27 cellular contexts compared by ENCODE assay signal in the genomic region with DNA sequence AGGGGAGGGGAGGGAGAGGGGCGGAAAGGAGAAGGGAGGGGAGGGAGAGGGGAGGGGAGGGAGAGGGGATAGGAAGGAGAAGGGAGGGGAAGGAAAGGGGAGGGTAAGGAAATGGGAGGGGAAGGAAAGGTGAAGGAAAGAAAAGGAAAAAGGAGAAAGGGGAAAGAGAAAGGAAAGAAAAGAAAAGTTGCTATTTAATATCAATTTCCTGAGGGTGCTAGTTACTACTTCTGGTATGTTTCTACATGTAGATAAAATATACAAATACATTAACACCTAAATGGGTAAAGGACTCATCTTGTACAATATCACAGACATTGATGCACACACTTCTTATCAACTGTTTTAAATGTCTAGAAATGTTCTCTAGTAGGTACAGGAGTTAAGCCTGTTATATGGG. TPM values are rescaled to one million over a fixed set of nuclear protein-coding genes. Genes with fewer than 3 reads are reported as not detected.
DNase-seq lines count a peak whose midpoint lies in the region; ATAC-seq, FAIRE-seq and TF ChIP-seq lines count a peak whose summit lies in the region.
"Had no signal": no experiment of that assay in that cellular context is flagged by ENCODE, and none has a peak within 500 bp of the region (broad histone marks: within the 10 kb centered on the region; RNA-seq: fewer than 3 reads in every experiment).

No MANE protein-coding gene starts in this region.

- H4K20me1 ChIP-seq in HepG2 (ENCODE audit: insufficient read depth, low read length), result no peaks in the 10 kb centered on the region
- H4K20me1 ChIP-seq in K562 (replicated peaks; ENCODE audit: control insufficient read depth, insufficient read depth, low read length), result no peaks in the 10 kb centered on the region
- H4K20me1 ChIP-seq: BLaER1 had no signal

- 96% methylated on average over 1 of the region's 1 CpG for WGBS in HepG2 (ENCODE audit: low lambda C conversion rate)
- WGBS in right lobe of liver (ENCODE audit: insufficient coverage, low coverage, low lambda C conversion rate, missing lambda C conversion rate), result 92% methylated on average over 1 of the region's 1 CpG
- WGBS in K562 (ENCODE audit: insufficient coverage, low coverage, missing lambda C conversion rate), result 0% methylated on average over 1 of the region's 1 CpG

- BruUV-seq in HepG2 (replicated peaks; lab: Mats Ljungman, UMichigan), result no TSS peak
- no TSS peak for BruUV-seq in K562 (replicated peaks; lab: Mats Ljungman, UMichigan)

- no peaks in the 10 kb centered on the region for H3K9me1 ChIP-seq in K562 (ENCODE audit: control insufficient read depth, insufficient read depth, low read length)

- no peaks in the 10 kb centered on the region for H3K9me3 Mint-ChIP-seq in effector memory CD8-positive, alpha-beta T cell
- H3K9me3 Mint-ChIP-seq: CD14-positive monocyte; CD4-positive, alpha-beta memory T cell; CD8-positive, alpha-beta memory T cell had no signal

- H3K9me3 ChIP-seq in HepG2 (ENCODE audit: low read length) (no peaks in the 10 kb centered on the region), right lobe of liver (no peaks in the 10 kb centered on the region), K562 (replicated peaks; ENCODE audit: control insufficient read depth, insufficient read depth, low read depth, low read length) (no peaks in the 10 kb centered on the region), lower lobe of right lung (no peaks in the 10 kb centered on the region)
- H3K9me3 ChIP-seq: A549, BE2C, BLaER1 had no signal

- ATAC-seq in HepG2 (no peak), right lobe of liver (no peak), K562 (no peak), HG03280 (IDR thresholded peaks at IDR 0.05; ENCODE audit: unreplicated experiment) (no peak), lower lobe of right lung (no peak)
- no peak for ATAC-seq in effector memory CD8-positive, alpha-beta T cell (replicated peaks)
- ATAC-seq: A549 had no signal

- H3K27ac ChIP-seq in HepG2 (ENCODE audit: extremely low read length, insufficient read depth, low read length) (no peak overlapping the region), right lobe of liver (no peak overlapping the region), K562 (ENCODE audit: extremely low read depth, low read depth, low read length) (no peak overlapping the region), lower lobe of right lung (no peak overlapping the region)
- H3K27ac ChIP-seq: 22Rv1, A549, BLaER1 had no signal

- H3K4me2 ChIP-seq in HepG2 (ENCODE audit: low read depth, low read length), result no peak overlapping the region
- no peak overlapping the region for H3K4me2 ChIP-seq in K562 (ENCODE audit: insufficient read depth, low read length)
- H3K4me2 ChIP-seq: A549, BLaER1 had no signal

- H3K27ac Mint-ChIP-seq in effector memory CD8-positive, alpha-beta T cell, result peak overlapping the region; percentile 32 to 85
- H3K27ac Mint-ChIP-seq: CD4-positive, alpha-beta memory T cell; CD4-positive, CD25-positive, alpha-beta regulatory T cell had no signal

- intact Hi-C loops in HepG2 (cut with micrococcal nuclease; ENCODE audit: unreplicated experiment), result no loop called here
- intact Hi-C loops in right lobe of liver (cut with DNase I), result no loop called here
- intact Hi-C loops in K562 (cut with micrococcal nuclease), result no loop called here
- intact Hi-C loops in lower lobe of right lung (cut with DNase I), result no loop called here

- TF ChIP-seq RAD21 in HepG2 (CRISPR knock-in tag; IDR thresholded peaks at IDR 0.05) (no peak), K562 (CRISPR knock-in tag; conservative IDR thresholded peaks at IDR 0.05 in 1 of 2, IDR thresholded peaks at IDR 0.05 in 1 of 2) (no peak)

- TF ChIP-seq POLR2A in HepG2 (IDR thresholded peaks at IDR 0.05; ENCODE audit: insufficient read depth in 1 of 2, low read depth in 2 of 2, low read length in 2 of 2), result no peak
- no peak for TF ChIP-seq POLR2A in right lobe of liver (IDR thresholded peaks at IDR 0.05)
- TF ChIP-seq POLR2A in K562 (conservative IDR thresholded peaks at IDR 0.05), result no peak

- TF ChIP-seq EP300 in HepG2 (IDR thresholded peaks at IDR 0.05; ENCODE audit: low read depth in 2 of 2, low read length in 2 of 2) (no peak), HepG2 (CRISPR knock-in tag; IDR thresholded peaks at IDR 0.05; ENCODE audit: borderline replicate concordance) (no peak), K562 (IDR thresholded peaks at IDR 0.05; ENCODE audit: low read length) (no peak)

- in situ Hi-C loops in HepG2 (cut with HindIII; ENCODE audit: extremely low pct_ligation_motif_present, low pct_unique_long_range_greater_than_20kb) (loop anchor here (10.0 kb wide), 1 partner anchor 51 kb away; no protein-coding TSS in a partner anchor), K562 (cut with MboI) (no loop called here)

- H3K4me3 ChIP-seq in HepG2 (replicated peaks in 1 of 3; ENCODE audit: insufficient read depth in 1 of 3, low read depth in 2 of 3, low read length in 3 of 3) (no peak overlapping the region), right lobe of liver (no peak overlapping the region), K562 (no peak overlapping the region), lower lobe of right lung (no peak overlapping the region)
- H3K4me3 ChIP-seq: A549, BLaER1 had no signal

- peaks cover 2% of the 10 kb centered on the region for H3K79me2 ChIP-seq in HepG2 (ENCODE audit: insufficient read depth, low read length)
- H3K79me2 ChIP-seq in K562 (ENCODE audit: control insufficient read depth, insufficient read depth, low read length), result no peaks in the 10 kb centered on the region

- POLR2A ChIA-PET in HepG2 (lab: Yijun Ruan, JAX), result no interaction called here
- POLR2A ChIA-PET in K562 (lab: Yijun Ruan, JAX), result no interaction called here

- no peak for TF ChIP-seq CTCF in HepG2 (CRISPR knock-in tag; IDR thresholded peaks at IDR 0.05)
- TF ChIP-seq CTCF in right lobe of liver (IDR thresholded peaks at IDR 0.05), result no peak
- TF ChIP-seq CTCF in K562 (IDR thresholded peaks at IDR 0.05 in 2 of 3, conservative IDR thresholded peaks at IDR 0.05 in 1 of 3; ENCODE audit: insufficient read depth in 2 of 3, low read depth in 1 of 3, low read length in 3 of 3), result no peak
- TF ChIP-seq CTCF in lower lobe of right lung (IDR thresholded peaks at IDR 0.05), result no peak

- peaks cover 55% of the 10 kb centered on the region for H3K36me3 Mint-ChIP-seq in effector memory CD8-positive, alpha-beta T cell (ENCODE audit: insufficient read depth)

- no peaks in the 10 kb centered on the region for H3K27me3 ChIP-seq in HepG2 (ENCODE audit: control insufficient read depth in 1 of 2, insufficient read depth in 2 of 2, low read length in 2 of 2)
- H3K27me3 ChIP-seq in right lobe of liver, result no peaks in the 10 kb centered on the region
- H3K27me3 ChIP-seq in K562 (ENCODE audit: control insufficient read depth in 2 of 2, insufficient read depth in 2 of 2, low read length in 2 of 2), result no peaks in the 10 kb centered on the region
- H3K27me3 ChIP-seq in lower lobe of right lung (ENCODE audit: low read depth), result no peaks in the 10 kb centered on the region
- H3K27me3 ChIP-seq: BE2C, BLaER1 had no signal

- H3K9ac ChIP-seq in HepG2 (ENCODE audit: insufficient read depth, low read depth, low read length), result no peak overlapping the region
- H3K9ac ChIP-seq in K562 (ENCODE audit: insufficient read depth in 1 of 2, low read depth in 2 of 2, low read length in 2 of 2), result no peak overlapping the region
- H3K9ac ChIP-seq: BLaER1 had no signal

- H3K4me1 ChIP-seq in HepG2 (ENCODE audit: insufficient read depth, low read length) (peaks cover 37% of the 10 kb centered on the region), right lobe of liver (no peaks in the 10 kb centered on the region), K562 (replicated peaks in 1 of 2; ENCODE audit: control insufficient read depth in 2 of 2, insufficient read depth in 2 of 2, low read length in 2 of 2) (no peaks in the 10 kb centered on the region), lower lobe of right lung (no peaks in the 10 kb centered on the region)
- H3K4me1 ChIP-seq: A549, BE2C, BLaER1 had no signal

- peaks cover 11 to 52% of the 10 kb centered on the region in 2 experiments for H3K36me3 ChIP-seq in HepG2 (replicated peaks in 1 of 2; ENCODE audit: control insufficient read depth in 1 of 2, insufficient read depth in 2 of 2, low read length in 2 of 2)
- H3K36me3 ChIP-seq in right lobe of liver, result peaks cover 0 to 55% (median 27%) of the 10 kb centered on the region in 4 donors
- H3K36me3 ChIP-seq in K562 (ENCODE audit: control insufficient read depth, insufficient read depth, low read length), result peaks cover 52% of the 10 kb centered on the region; the same call in 2 of the 3 replicates
- peaks cover 95% of the 10 kb centered on the region for H3K36me3 ChIP-seq in lower lobe of right lung

- DNase-seq in HepG2 (ENCODE audit: low spot score) (no peak), right lobe of liver (no peak), K562 (ENCODE audit: extremely low read depth in 1 of 4, low spot score in 3 of 4) (no peak), GF-D8 (lab: John Stamatoyannopoulos, UW) (no peak), lower lobe of right lung (no peak)
- no peak for DNase-seq in effector memory CD8-positive, alpha-beta T cell
- DNase-seq: ACHN; BE2C; C1 segment of cervical spinal cord; CD4-positive, alpha-beta memory T cell; CD4-positive, CD25-positive, alpha-beta regulatory T cell; CD8-positive, alpha-beta memory T cell; COR-L47; DMS 273 treated with DMSO at 0.1 percent for 48 hours; DMS153; DMS53; DMS79; DND-41; EL; GDM1 had no signal

- H3K27me3 Mint-ChIP-seq in effector memory CD8-positive, alpha-beta T cell, result no peaks in the 10 kb centered on the region
- H3K27me3 Mint-ChIP-seq: CD4-positive, alpha-beta memory T cell; CD4-positive, CD25-positive, alpha-beta regulatory T cell; CD8-positive, alpha-beta memory T cell had no signal

- H2AFZ ChIP-seq in HepG2 (ENCODE audit: low read length), result no peak overlapping the region
- no peak overlapping the region for H2AFZ ChIP-seq in K562 (ENCODE audit: low read depth, low read length)

- H3K4me1 Mint-ChIP-seq in effector memory CD8-positive, alpha-beta T cell (ENCODE audit: low read depth in 2 of 2), result no peaks in the 10 kb centered on the region
- H3K4me1 Mint-ChIP-seq: CD8-positive, alpha-beta memory T cell had no signal

- CTCF ChIA-PET in HepG2 (lab: Yijun Ruan, JAX; ENCODE audit: low intra/inter-chr PET ratio, low total read pairs) (no interaction called here), K562 (lab: Yijun Ruan, JAX; ENCODE audit: low intra/inter-chr PET ratio) (no interaction called here)

- H3K4me3 Mint-ChIP-seq in effector memory CD8-positive, alpha-beta T cell, result no peak overlapping the region
- H3K4me3 Mint-ChIP-seq: CD14-positive monocyte; CD4-positive, alpha-beta memory T cell; CD4-positive, CD25-positive, alpha-beta regulatory T cell; CD8-positive, alpha-beta memory T cell had no signal

- FAIRE-seq in HepG2 (lab: Jason Lieb, UNC), result no peak
- FAIRE-seq in K562 (lab: Jason Lieb, UNC), result no peak
- FAIRE-seq: A549, GM12891, GM19239 had no signal

RNA-seq across cellular contexts. Expression of a gene that starts 22.6 kb away (rescaled TPM):
- total RNA-seq in HepG2 (2016; rRNA removed; fragmentation: Illumina TruSeq; extraction: Trizol) (342 and 477 TPM in 2 replicates), right lobe of liver (100 to 1,000 TPM in 3 of 6 experiments, 10 to 100 TPM in 3; 52.2 to 216 (median 97.8) TPM), K562 (2014; rRNA removed) (48.5 and 49.9 TPM in 2 replicates), K562 (2014; rRNA removed; fragmentation: Illumina TruSeq; extraction: Trizol) (84.5 and 93.3 TPM in 2 replicates), K562 (2015; rRNA removed; fragmentation: Illumina TruSeq; extraction: Trizol) (102 and 108 TPM in 2 replicates), K562 (2021) (56.7 and 57.0 TPM in 2 replicates), lower lobe of right lung (426 TPM)
- total RNA-seq in HepG2 (2016; cell fraction: cytosol; rRNA removed; fragmentation: Illumina TruSeq; extraction: Trizol; ENCODE audit: low read depth), result 45.6 and 47.1 TPM in 2 replicates
- 351 and 486 TPM in 2 replicates for total RNA-seq in HepG2 (2016; cell fraction: insoluble cytoplasmic fraction; rRNA removed; fragmentation: Illumina TruSeq; extraction: Trizol)
- total RNA-seq in HepG2 (2016; cell fraction: membrane; rRNA removed; fragmentation: Illumina TruSeq; extraction: Trizol), result 81.7 and 82.9 TPM in 2 replicates
- total RNA-seq in HepG2 (2016; cell fraction: nucleus; rRNA removed; fragmentation: Illumina TruSeq; extraction: Trizol), result 182 and 183 TPM in 2 replicates
- polyA plus RNA-seq in HepG2 (2011; rRNA removed) (175 and 209 TPM in 2 replicates), K562 (2011; rRNA removed) (68.9 and 78.5 TPM in 2 replicates), K562 (2014; fragmentation: Illumina TruSeq; extraction: Trizol) (90.0 and 99.1 TPM in 2 replicates), K562 (2014; fragmentation: Nextera tagmentation; extraction: Ambion mirVana) (100 to 1,000 TPM in 1 of 2 experiments, 10 to 100 TPM in 1; 85.9 to 131 TPM), K562 (2014; rRNA removed) (70.5 and 83.0 TPM in 2 replicates)
- polyA plus RNA-seq in HepG2 (2011; cell fraction: cytosol; rRNA removed), result 161 and 205 TPM in 2 replicates
- polyA plus RNA-seq in HepG2 (2011; cell fraction: nucleus; rRNA removed), result 114 and 117 TPM in 2 replicates
- 231 and 245 TPM in 2 replicates for polyA plus RNA-seq in HepG2 (2012)
- polyA plus RNA-seq in HepG2 (2016; cell fraction: cytosol; fragmentation: Illumina TruSeq; extraction: Trizol; ENCODE audit: low read depth), result 37.2 and 41.9 TPM in 2 replicates
- polyA plus RNA-seq in HepG2 (2016; cell fraction: insoluble cytoplasmic fraction; fragmentation: Illumina TruSeq; extraction: Trizol; ENCODE audit: low read depth), result 523 and 561 TPM in 2 replicates
- 66.0 and 66.3 TPM in 2 replicates for polyA plus RNA-seq in HepG2 (2016; cell fraction: membrane; fragmentation: Illumina TruSeq; extraction: Trizol; ENCODE audit: low read depth)
- polyA plus RNA-seq in HepG2 (2016; cell fraction: nucleus; fragmentation: Illumina TruSeq; extraction: Trizol; ENCODE audit: insufficient read depth, low read depth), result 239 and 250 TPM in 2 replicates
- 105 and 156 TPM in 2 replicates for polyA minus RNA-seq in HepG2 (2011; rRNA and poly(A)+ RNA removed; ENCODE audit: low replicate concordance)
- 270 and 336 TPM in 2 replicates for polyA minus RNA-seq in HepG2 (2011; cell fraction: cytosol; rRNA and poly(A)+ RNA removed)
- 156 and 160 TPM in 2 replicates for polyA minus RNA-seq in HepG2 (2011; cell fraction: nucleus; rRNA and poly(A)+ RNA removed)
- total RNA-seq in K562 (2011; cell fraction: chromatin; rRNA removed; ENCODE audit: low replicate concordance), result 12.5 and 31.8 TPM in 2 replicates
- 6.7 and 8.6 TPM in 2 replicates for total RNA-seq in K562 (2011; cell fraction: nucleolus; rRNA removed)
- 18.5 and 29.5 TPM in 2 replicates for total RNA-seq in K562 (2011; cell fraction: nucleoplasm; rRNA removed)
- 37.1 and 68.1 TPM in 2 replicates for polyA plus RNA-seq in K562 (2011; cell fraction: cytosol; rRNA removed)
- 23.8 and 53.1 TPM in 2 replicates for polyA plus RNA-seq in K562 (2011; cell fraction: nucleus; rRNA removed)
- polyA plus RNA-seq in K562 (2012), result 85.5 and 139 TPM in 2 replicates
- polyA minus RNA-seq in K562 (2011; rRNA and poly(A)+ RNA removed), result 51.2 and 72.8 TPM in 2 replicates
- polyA minus RNA-seq in K562 (2011; cell fraction: cytosol; rRNA and poly(A)+ RNA removed), result 51.2 and 86.9 TPM in 2 replicates
- 12.1 and 31.8 TPM in 2 replicates for polyA minus RNA-seq in K562 (2011; cell fraction: nucleus; rRNA and poly(A)+ RNA removed)
